ENCODE assay signal across 9 cellular contexts in the genomic region with DNA sequence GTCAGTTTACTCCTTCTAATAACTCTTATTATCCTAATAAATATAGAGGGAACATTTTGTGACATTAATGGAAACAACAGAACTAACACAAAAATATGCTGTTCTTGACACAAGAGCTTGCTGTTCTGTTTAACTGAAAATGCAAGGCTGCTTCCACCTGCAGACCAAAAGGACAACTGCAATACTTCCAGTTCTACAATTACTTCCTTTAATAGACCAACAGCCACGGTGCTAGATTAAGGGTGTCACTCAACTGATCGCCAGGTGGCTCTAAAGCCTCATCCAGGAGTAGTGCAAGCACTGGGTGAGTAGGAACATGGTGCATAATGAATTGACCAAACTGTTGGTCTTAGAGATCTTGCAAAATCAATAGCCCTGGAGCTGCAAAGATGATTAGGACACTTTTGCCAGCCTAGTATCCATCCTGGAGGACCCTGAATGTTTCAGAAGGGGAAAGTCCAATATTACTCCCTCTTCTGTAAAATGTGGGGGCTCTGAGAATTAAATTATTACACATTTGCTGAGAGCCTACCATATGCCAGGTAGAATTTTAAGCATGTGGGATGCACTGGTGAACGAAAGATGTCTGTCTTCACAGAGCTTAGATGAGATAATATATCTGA. TPM values are rescaled to one million over a fixed set of nuclear protein-coding genes. Genes with fewer than 3 reads are reported as not detected.
DNase-seq lines count a peak whose midpoint lies in the region; ATAC-seq and TF ChIP-seq lines count a peak whose summit lies in the region.
"Had no signal": no experiment of that assay in that cellular context is flagged by ENCODE, and none has a peak within 500 bp of the region (broad histone marks: within the 10 kb centered on the region; RNA-seq: fewer than 3 reads in every experiment).

No MANE protein-coding gene starts in this region.

- no peak overlapping the region for H3K4me3 Mint-ChIP-seq in naive thymus-derived CD4-positive, alpha-beta T cell
- H3K4me3 Mint-ChIP-seq: IgD-negative memory B cell had no signal

- CTCF ChIA-PET in naive thymus-derived CD4-positive, alpha-beta T cell (lab: Charles Lee), result no interaction called here

- intact Hi-C loops in naive thymus-derived CD4-positive, alpha-beta T cell (cut with micrococcal nuclease), result loop anchor here in 1 of 2 donors (5.0 kb wide), 1 partner anchor 313 kb away; no protein-coding TSS in a partner anchor

- H3K9ac ChIP-seq in adipocyte (ENCODE audit: low read length), result no peak overlapping the region

- H3K4me3 ChIP-seq in adipocyte (ENCODE audit: low read length), result no peak overlapping the region
- H3K4me3 ChIP-seq in naive thymus-derived CD4-positive, alpha-beta T cell (ENCODE audit: low read length), result no peak overlapping the region

- peak; percentile 92 for ATAC-seq in GM18499 (IDR thresholded peaks at IDR 0.05; ENCODE audit: insufficient read depth, unreplicated experiment)
- ATAC-seq in HG02885 (IDR thresholded peaks at IDR 0.05; ENCODE audit: poor library complexity, unreplicated experiment), result peak; percentile 94
- no peak for ATAC-seq in naive thymus-derived CD4-positive, alpha-beta T cell

- no peaks in the 10 kb centered on the region for H3K4me1 Mint-ChIP-seq in naive thymus-derived CD4-positive, alpha-beta T cell
- H3K4me1 Mint-ChIP-seq: IgD-negative memory B cell had no signal

- no peak overlapping the region for H3K27ac ChIP-seq in naive thymus-derived CD4-positive, alpha-beta T cell (ENCODE audit: low read depth, low read length)

- peak; percentile 44 for TF ChIP-seq CTCF in AG09319 (IDR thresholded peaks at IDR 0.05; ENCODE audit: low read depth, low read length)

- no peaks in the 10 kb centered on the region for H3K36me3 ChIP-seq in adipocyte (ENCODE audit: control insufficient read depth, insufficient read depth, low read length, severe bottlenecking)
- H3K36me3 ChIP-seq in naive thymus-derived CD4-positive, alpha-beta T cell (ENCODE audit: control insufficient read depth in 2 of 3, insufficient read depth in 3 of 3, low read length in 3 of 3), result no peaks in the 10 kb centered on the region

- H3K27me3 Mint-ChIP-seq in naive thymus-derived CD4-positive, alpha-beta T cell, result peaks cover 4 to 24% (median 12%) of the 10 kb centered on the region in 5 donors
- H3K27me3 Mint-ChIP-seq: IgD-negative memory B cell had no signal

- no peaks in the 10 kb centered on the region for H3K36me3 Mint-ChIP-seq in naive thymus-derived CD4-positive, alpha-beta T cell
- H3K36me3 Mint-ChIP-seq: IgD-negative memory B cell had no signal

- H3K9me3 ChIP-seq in adipocyte (ENCODE audit: control insufficient read depth, low read length), result no peaks in the 10 kb centered on the region
- no peaks in the 10 kb centered on the region for H3K9me3 ChIP-seq in naive thymus-derived CD4-positive, alpha-beta T cell (ENCODE audit: control insufficient read depth in 2 of 3, low read length in 3 of 3)

- no peaks in the 10 kb centered on the region for H3K27me3 ChIP-seq in adipocyte (replicated peaks; ENCODE audit: control insufficient read depth, insufficient read depth, low read length)
- peaks cover 0 to 1% of the 10 kb centered on the region in 2 donors for H3K27me3 ChIP-seq in naive thymus-derived CD4-positive, alpha-beta T cell (ENCODE audit: control insufficient read depth in 2 of 2, insufficient read depth in 2 of 2, low read length in 2 of 2)

- peaks cover 0 to 4% (median 0%) of the 10 kb centered on the region in 11 donors for H3K9me3 Mint-ChIP-seq in naive thymus-derived CD4-positive, alpha-beta T cell

- DNase-seq in AG09319 (ENCODE audit: extremely low read depth, low read depth) (no peak), NCI-H187 treated with DMSO at 0.1 percent for 48 hours (lab: John Stamatoyannopoulos, UW) (peak; percentile 28), adipocyte (ENCODE audit: low read depth) (peak; percentile 48), kidney tubule cell (ENCODE audit: low spot score) (peak; percentile 94), NCI-H446 (lab: John Stamatoyannopoulos, UW) (no peak)
- DNase-seq in naive thymus-derived CD4-positive, alpha-beta T cell, result no peak

- H3K4me1 ChIP-seq in adipocyte (ENCODE audit: control insufficient read depth, insufficient read depth, low read length), result peaks cover 25% of the 10 kb centered on the region
- H3K4me1 ChIP-seq in naive thymus-derived CD4-positive, alpha-beta T cell (ENCODE audit: control insufficient read depth in 2 of 2, insufficient read depth in 2 of 2, low read length in 2 of 2), result no peaks in the 10 kb centered on the region

- no peak overlapping the region for H3K27ac Mint-ChIP-seq in naive thymus-derived CD4-positive, alpha-beta T cell
- H3K27ac Mint-ChIP-seq: IgD-negative memory B cell had no signal

- POLR2A ChIA-PET in naive thymus-derived CD4-positive, alpha-beta T cell (lab: Charles Lee), result no interaction called here

RNA-seq across cellular contexts. Expression of a gene that starts 3.6 kb away (rescaled TPM):
- total RNA-seq in naive thymus-derived CD4-positive, alpha-beta T cell, result not detected
- polyA plus RNA-seq in naive thymus-derived CD4-positive, alpha-beta T cell, result not detected
- polyA plus RNA-seq: IgD-negative memory B cell had no signal

Comparison
In these comparisons a context has a peak if more than half of its experiments do, and no peak if none do; other contexts are left out.
1. DNase-seq: peak in NCI-H187 treated with DMSO at 0.1 percent for 48 hours (single experiment), adipocyte (single experiment) and kidney tubule cell (single experiment); none in AG09319 (single experiment), naive thymus-derived CD4-positive, alpha-beta T cell (0 of 9) and NCI-H446 (0 of 2).